ENCODE assay signal across 17 cellular contexts in the genomic region with DNA sequence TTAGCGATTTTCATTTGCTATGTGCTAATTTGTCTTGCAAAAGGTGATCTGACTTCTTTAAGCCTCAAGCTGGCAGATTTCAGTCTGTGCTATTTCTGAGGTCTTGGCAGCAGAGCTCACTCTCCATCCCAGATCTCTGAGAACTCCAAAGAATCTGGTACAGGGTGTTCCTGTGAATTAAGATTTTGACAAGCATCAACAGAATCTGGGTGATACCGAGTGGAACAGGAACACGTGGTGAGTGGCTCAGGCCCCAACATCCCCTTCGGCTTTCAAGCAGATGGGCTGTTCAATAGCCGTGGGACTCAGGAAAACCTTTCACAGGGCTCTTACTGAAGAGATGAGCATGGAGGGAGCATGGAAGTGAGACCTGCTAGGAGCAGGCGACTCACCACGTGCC.
DNase-seq lines count a peak whose midpoint lies in the region; ATAC-seq lines count a peak whose summit lies in the region.
"Had no signal": no experiment of that assay in that cellular context is flagged by ENCODE, and none has a peak within 500 bp of the region (broad histone marks: within the 10 kb centered on the region; RNA-seq: fewer than 3 reads in every experiment).

No MANE protein-coding gene starts in this region.

- H3K9me3 ChIP-seq in right cardiac atrium (ENCODE audit: control insufficient read depth, low read length), result no peaks in the 10 kb centered on the region
- H3K9me3 ChIP-seq: A549, BLaER1, HAP-1 had no signal

- no peak overlapping the region for H3K4me3 ChIP-seq in right cardiac atrium (ENCODE audit: low read length)
- H3K4me3 ChIP-seq: A549, BLaER1, GM23248, HAP-1 had no signal

- DNase-seq in A172 (ENCODE audit: low spot score), result peak; percentile 4
- DNase-seq in cerebellar cortex (ENCODE audit: low spot score), result peak; percentile 25
- DNase-seq in right cardiac atrium, result peak in 1 of 3 donors; percentile 63
- peak; percentile 74 for DNase-seq in superior temporal gyrus (ENCODE audit: extremely low spot score)
- DNase-seq in HPDE6-E6E7 (ENCODE audit: extremely low spot score), result no peak
- no peak for DNase-seq in NOMO-1 treated with DMSO at 0.1 percent for 48 hours (lab: John Stamatoyannopoulos, UW; ENCODE audit: unreplicated experiment)
- no peak for DNase-seq in EL
- DNase-seq: CD4-positive, alpha-beta memory T cell; DMS153; GM23248; NCI-H1105; NCI-H2081 treated with DMSO at 0.1 percent for 48 hours; NCI-H446 treated with DMSO at 0.1 percent for 48 hours; SHP77 treated with DMSO at 0.1 percent for 48 hours had no signal

- no peaks in the 10 kb centered on the region for H3K27me3 ChIP-seq in right cardiac atrium (ENCODE audit: control insufficient read depth, insufficient read depth)
- H3K27me3 ChIP-seq: BLaER1 had no signal

- H3K4me1 ChIP-seq in right cardiac atrium (ENCODE audit: control insufficient read depth, insufficient read depth, low read length), result peaks cover 10% of the 10 kb centered on the region
- H3K4me1 ChIP-seq: A549, BLaER1, HAP-1 had no signal

- ATAC-seq in right cardiac atrium, result peak; percentile 47 to 85
- ATAC-seq: A549 had no signal

- 48% methylated on average over 7 of the region's 7 CpGs for WGBS in right cardiac atrium

- intact Hi-C loops in right cardiac atrium (cut with DNase I), result no loop called here

- peak overlapping the region; percentile 42 for H3K27ac ChIP-seq in right cardiac atrium (ENCODE audit: low read length)
- H3K27ac ChIP-seq: A549, BLaER1, GM23248 had no signal

Comparison
In these comparisons a context has a peak if more than half of its experiments do, and no peak if none do; other contexts are left out.
1. DNase-seq: peak in A172 (single experiment), cerebellar cortex (single experiment) and superior temporal gyrus (single experiment); none in HPDE6-E6E7 (single experiment), NOMO-1 treated with DMSO at 0.1 percent for 48 hours (single experiment) and EL (single experiment).